In genomic region chr17:2361361-2361760, GRCh38 we compare ENCODE assay signal across 17 cellular contexts. TPM values are rescaled to one million over a fixed set of nuclear protein-coding genes. Genes with fewer than 3 reads are reported as not detected.
DNase-seq lines count a peak whose midpoint lies in the region; ATAC-seq and TF ChIP-seq lines count a peak whose summit lies in the region.
"Had no signal": no experiment of that assay in that cellular context is flagged by ENCODE, and none has a peak within 500 bp of the region (broad histone marks: within the 10 kb centered on the region; RNA-seq: fewer than 3 reads in every experiment).

No MANE protein-coding gene starts in this region.

- H3K4me3 Mint-ChIP-seq in Calu3 (ENCODE audit: low read depth, unreplicated experiment), result peak overlapping the region; percentile 36
- no peak overlapping the region for H3K4me3 Mint-ChIP-seq in brain
- no peak overlapping the region for H3K4me3 Mint-ChIP-seq in GM23338
- no peak overlapping the region for H3K4me3 Mint-ChIP-seq in activated T-helper 17 cell treated with anti-CD3 and anti-CD28 coated beads, Interleukin-2, amount 50 U/mL, for 72 hours
- H3K4me3 Mint-ChIP-seq: CD4-positive, alpha-beta memory T cell had no signal

- no peaks in the 10 kb centered on the region for H3K79me2 ChIP-seq in GM23338 (replicated peaks; ENCODE audit: insufficient read depth)

- no peak overlapping the region for H2AFZ ChIP-seq in GM23338

- CTCF ChIA-PET in Calu3 (lab: Charles Lee), result interaction anchor here (0.6 to 1.6 kb wide), 6 partner anchors 9 to 307 kb away, joined by 3 to 7 read pairs (median 4); no protein-coding TSS in a partner anchor

- H4K20me1 ChIP-seq in GM23338 (replicated peaks; ENCODE audit: insufficient read depth), result no peaks in the 10 kb centered on the region

- H3K27me3 Mint-ChIP-seq in Calu3 (ENCODE audit: unreplicated experiment) (no peaks in the 10 kb centered on the region), brain (no peaks in the 10 kb centered on the region), GM23338 (ENCODE audit: insufficient read depth, low read depth, poor library complexity) (peaks cover 7% of the 10 kb centered on the region)
- H3K27me3 Mint-ChIP-seq in activated T-helper 17 cell treated with anti-CD3 and anti-CD28 coated beads, Interleukin-2, amount 50 U/mL, for 72 hours, result no peaks in the 10 kb centered on the region
- H3K27me3 Mint-ChIP-seq: CD4-positive, alpha-beta memory T cell had no signal

- no peaks in the 10 kb centered on the region for H3K9me3 Mint-ChIP-seq in Calu3 (ENCODE audit: low read depth, unreplicated experiment)
- H3K9me3 Mint-ChIP-seq in brain, result no peaks in the 10 kb centered on the region
- H3K9me3 Mint-ChIP-seq in GM23338, result no peaks in the 10 kb centered on the region
- no peaks in the 10 kb centered on the region for H3K9me3 Mint-ChIP-seq in activated T-helper 17 cell treated with anti-CD3 and anti-CD28 coated beads, Interleukin-2, amount 50 U/mL, for 72 hours
- H3K9me3 Mint-ChIP-seq: CD4-positive, alpha-beta memory T cell had no signal

- no peak for ATAC-seq in GM23338
- ATAC-seq in activated T-helper 17 cell treated with anti-CD3 and anti-CD28 coated beads, Interleukin-2, amount 50 U/mL, for 72 hours (replicated peaks), result no peak
- ATAC-seq in GM19023 (IDR thresholded peaks at IDR 0.05; ENCODE audit: unreplicated experiment), result no peak
- ATAC-seq: A549, K562 had no signal

- H3K4me2 ChIP-seq in GM23338, result no peak overlapping the region
- H3K4me2 ChIP-seq: A549 had no signal

- no peak overlapping the region for H3K4me3 ChIP-seq in GM23338
- H3K4me3 ChIP-seq: A549, HAP-1, K562 had no signal

- H3K4me1 Mint-ChIP-seq in Calu3 (ENCODE audit: low read depth, unreplicated experiment) (peaks cover 25% of the 10 kb centered on the region), brain (peaks cover 25% of the 10 kb centered on the region), GM23338 (peaks cover 4% of the 10 kb centered on the region; the same call in 1 of the 3 replicates)
- no peaks in the 10 kb centered on the region for H3K4me1 Mint-ChIP-seq in activated T-helper 17 cell treated with anti-CD3 and anti-CD28 coated beads, Interleukin-2, amount 50 U/mL, for 72 hours
- H3K4me1 Mint-ChIP-seq: CD4-positive, alpha-beta memory T cell had no signal

- intact Hi-C loops in Calu3 (cut with micrococcal nuclease; ENCODE audit: unreplicated experiment), result no loop called here

- TF ChIP-seq CTCF in Calu3 (IDR thresholded peaks at IDR 0.05; ENCODE audit: unreplicated experiment) (no peak), brain (conservative IDR thresholded peaks at IDR 0.05) (no peak), GM23338 (conservative IDR thresholded peaks at IDR 0.05; ENCODE audit: low read depth in 2 of 2) (no peak)

- H3K9me2 ChIP-seq in GM23338 (ENCODE audit: insufficient read depth), result no peaks in the 10 kb centered on the region

- no TSS peak for BruUV-seq in Calu3 (replicated peaks; lab: Mats Ljungman, UMichigan)

- no peaks in the 10 kb centered on the region for H3K4me1 ChIP-seq in GM23338 (ENCODE audit: insufficient read depth)
- H3K4me1 ChIP-seq: BE2C, HAP-1 had no signal

- no peaks in the 10 kb centered on the region for H3K36me3 ChIP-seq in GM23338 (ENCODE audit: insufficient read depth)
- H3K36me3 ChIP-seq: BE2C had no signal

- no peaks in the 10 kb centered on the region for H3K27me3 ChIP-seq in GM23338 (ENCODE audit: insufficient read depth)
- H3K27me3 ChIP-seq: BE2C had no signal

- no peak overlapping the region for H3K27ac ChIP-seq in GM23338 (ENCODE audit: low read depth)
- H3K27ac ChIP-seq: C4-2B had no signal

- H3K36me3 Mint-ChIP-seq in Calu3 (ENCODE audit: insufficient read depth, unreplicated experiment) (peaks cover 27% of the 10 kb centered on the region), brain (peaks cover 14% of the 10 kb centered on the region), GM23338 (ENCODE audit: low read depth) (peaks cover 3% of the 10 kb centered on the region; the same call in 1 of the 3 replicates)
- peaks cover 13% of the 10 kb centered on the region for H3K36me3 Mint-ChIP-seq in activated T-helper 17 cell treated with anti-CD3 and anti-CD28 coated beads, Interleukin-2, amount 50 U/mL, for 72 hours (ENCODE audit: low read depth)

- DNase-seq in COLO668 (lab: John Stamatoyannopoulos, UW; ENCODE audit: unreplicated experiment) (peak; percentile 15), Calu3 (peak; percentile 60), kidney tubule cell (ENCODE audit: low spot score) (peak; percentile 59), DMS79 (lab: John Stamatoyannopoulos, UW) (no peak), GM23338 (ENCODE audit: low spot score) (no peak)
- DNase-seq: BE2C; CD4-positive, alpha-beta memory T cell; COR-L47; DMS53; GOT3 had no signal

- no peaks in the 10 kb centered on the region for H3F3A ChIP-seq in GM23338 (replicated peaks; ENCODE audit: low read depth)

- peak overlapping the region; percentile 81 for H3K27ac Mint-ChIP-seq in Calu3 (ENCODE audit: unreplicated experiment)
- H3K27ac Mint-ChIP-seq in brain, result peak overlapping the region in 4 of 5 experiments; percentile 68 to 95 (median 86)
- no peak overlapping the region for H3K27ac Mint-ChIP-seq in GM23338
- no peak overlapping the region for H3K27ac Mint-ChIP-seq in activated T-helper 17 cell treated with anti-CD3 and anti-CD28 coated beads, Interleukin-2, amount 50 U/mL, for 72 hours
- H3K27ac Mint-ChIP-seq: CD4-positive, alpha-beta memory T cell had no signal

TF ChIP-seq in GM23338, 12 proteins besides CTCF, POLR2A, EP300 and RAD21 (continues in another document):
- TF ChIP-seq JUNB (IDR thresholded peaks at IDR 0.05; ENCODE audit: unreplicated experiment), result no peak
- no peak for TF ChIP-seq ZNF114 (CRISPR knock-in tag; IDR thresholded peaks at IDR 0.05)

RNA-seq across cellular contexts. Expression of gene SGSM2, which starts 24.1 kb away (rescaled TPM):
- total RNA-seq in Calu3 (2022), result 50.3 and 54.9 TPM in 2 replicates
- polyA plus RNA-seq in brain (ENCODE audit: insufficient read depth, low read depth, low replicate concordance), result 56.3 TPM
- total RNA-seq in GM23338 (2014; rRNA removed; shearing (Covaris generic)), result 38.9 and 52.4 TPM in 2 replicates
- 13.7 and 14.3 TPM in 2 replicates for polyA plus RNA-seq in GM23338 (2016; fragmentation: Nextera tagmentation; extraction: Ambion mirVana)
- total RNA-seq in activated T-helper 17 cell treated with anti-CD3 and anti-CD28 coated beads, Interleukin-2, amount 50 U/mL, for 72 hours, result 10 to 100 TPM; 35.2 to 43.4 TPM

RNA-seq across cellular contexts. Expression of gene TSR1, which starts 25.1 kb away (rescaled TPM):
- 34.3 and 36.2 TPM in 2 replicates for total RNA-seq in Calu3 (2022)
- 15.9 TPM for polyA plus RNA-seq in brain (ENCODE audit: insufficient read depth, low read depth, low replicate concordance)
- 72.7 and 108 TPM in 2 replicates for total RNA-seq in GM23338 (2014; rRNA removed; shearing (Covaris generic))
- polyA plus RNA-seq in GM23338 (2016; fragmentation: Nextera tagmentation; extraction: Ambion mirVana), result 31.3 and 36.9 TPM in 2 replicates
- 10 to 100 TPM; 48.8 to 77.1 TPM for total RNA-seq in activated T-helper 17 cell treated with anti-CD3 and anti-CD28 coated beads, Interleukin-2, amount 50 U/mL, for 72 hours

RNA-seq across cellular contexts. Expression of gene MNT, which starts 39.5 kb away (rescaled TPM):
- total RNA-seq in Calu3 (2022), result 32.1 and 34.8 TPM in 2 replicates
- polyA plus RNA-seq in brain (ENCODE audit: insufficient read depth, low read depth, low replicate concordance) (17.4 TPM), GM23338 (2016; fragmentation: Nextera tagmentation; extraction: Ambion mirVana) (5.7 and 6.7 TPM in 2 replicates)
- 6.4 and 10.4 TPM in 2 replicates for total RNA-seq in GM23338 (2014; rRNA removed; shearing (Covaris generic))
- 10 to 100 TPM; 28.7 to 33.2 TPM for total RNA-seq in activated T-helper 17 cell treated with anti-CD3 and anti-CD28 coated beads, Interleukin-2, amount 50 U/mL, for 72 hours

RNA-seq across cellular contexts. Expression of gene SRR, which starts 57.6 kb away (rescaled TPM):
- 6.4 and 7.0 TPM in 2 replicates for total RNA-seq in Calu3 (2022)
- polyA plus RNA-seq in brain (ENCODE audit: insufficient read depth, low read depth, low replicate concordance) (41.0 TPM), GM23338 (2016; fragmentation: Nextera tagmentation; extraction: Ambion mirVana) (2.7 and 2.8 TPM in 2 replicates)
- 5.4 and 11.0 TPM in 2 replicates for total RNA-seq in GM23338 (2014; rRNA removed; shearing (Covaris generic))
- total RNA-seq in activated T-helper 17 cell treated with anti-CD3 and anti-CD28 coated beads, Interleukin-2, amount 50 U/mL, for 72 hours, result 10 to 100 TPM; 11.8 to 19.1 TPM

RNA-seq across cellular contexts. Expression of gene SMG6, which starts 57.8 kb away (rescaled TPM):
- total RNA-seq in Calu3 (2022), result 13.0 and 13.5 TPM in 2 replicates
- polyA plus RNA-seq in brain (ENCODE audit: insufficient read depth, low read depth, low replicate concordance), result 41.3 TPM
- 25.8 and 43.1 TPM in 2 replicates for total RNA-seq in GM23338 (2014; rRNA removed; shearing (Covaris generic))
- polyA plus RNA-seq in GM23338 (2016; fragmentation: Nextera tagmentation; extraction: Ambion mirVana), result 10.1 and 10.4 TPM in 2 replicates
- total RNA-seq in activated T-helper 17 cell treated with anti-CD3 and anti-CD28 coated beads, Interleukin-2, amount 50 U/mL, for 72 hours, result 10 to 100 TPM; 39.0 to 52.8 TPM

Comparison
In these comparisons a context has a peak if more than half of its experiments do, and no peak if none do; other contexts are left out.
1. DNase-seq: peak in COLO668 (single experiment), Calu3 (single experiment) and kidney tubule cell (single experiment); none in DMS79 (single experiment) and GM23338 (single experiment).
2. H3K27ac Mint-ChIP-seq: peak in Calu3 (single experiment) and brain (4 of 5); none in GM23338 (single experiment) and activated T-helper 17 cell treated with anti-CD3 and anti-CD28 coated beads, Interleukin-2, amount 50 U/mL, for 72 hours (single experiment).